ENCODE assay signal across 16 cellular contexts in the genomic region with DNA sequence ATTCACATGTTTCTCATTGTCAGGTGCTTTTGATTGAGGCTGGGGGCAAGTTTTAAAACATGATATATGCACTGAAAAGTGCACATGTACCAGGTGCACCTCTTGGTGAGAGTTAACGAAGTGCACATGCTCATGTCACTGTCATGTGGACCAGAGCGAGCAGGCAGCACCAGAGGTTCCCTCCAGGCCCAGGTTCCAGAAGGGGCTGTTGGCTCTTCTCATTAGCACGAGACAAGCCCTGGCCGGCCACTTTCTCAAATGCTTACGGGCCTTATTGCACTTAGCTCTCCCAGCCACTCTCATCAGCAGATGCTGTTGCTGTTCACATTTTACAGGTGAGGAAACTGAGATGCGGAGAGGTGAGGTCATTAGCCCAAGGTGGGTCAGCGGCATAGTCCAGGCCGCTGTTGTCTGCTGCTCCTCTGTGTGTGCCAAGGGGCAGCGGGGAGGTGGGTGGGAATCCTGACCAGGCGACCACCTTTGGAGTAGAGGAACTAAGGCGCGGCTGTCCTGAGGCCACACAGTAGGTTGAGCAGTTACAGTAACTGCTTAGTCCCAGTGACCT. TPM values are rescaled to one million over a fixed set of nuclear protein-coding genes. Genes with fewer than 3 reads are reported as not detected.
DNase-seq lines count a peak whose midpoint lies in the region; ATAC-seq lines count a peak whose summit lies in the region.
"Had no signal": no experiment of that assay in that cellular context is flagged by ENCODE, and none has a peak within 500 bp of the region (broad histone marks: within the 10 kb centered on the region; RNA-seq: fewer than 3 reads in every experiment).

No MANE protein-coding gene starts in this region.

- no peak overlapping the region for H3K4me3 Mint-ChIP-seq in activated CD4-positive, alpha-beta T cell treated with anti-CD3 and anti-CD28 coated beads, Interleukin-2, amount 10 ng/mL, durations not matched to agents 24 days and 14 days
- H3K4me3 Mint-ChIP-seq in stimulated activated naive CD8-positive, alpha-beta T cell treated with anti-CD3 and anti-CD28 coated beads, Interleukin-15, Interleukin-2, amounts not matched to agents 100 ng/mL and 50 ng/mL, for 24 hours: no peak overlapping the region
- H3K4me3 Mint-ChIP-seq: CD8-positive, alpha-beta memory T cell had no signal

- peaks cover 45% of the 10 kb centered on the region for H3K36me3 Mint-ChIP-seq in activated CD4-positive, alpha-beta T cell treated with anti-CD3 and anti-CD28 coated beads, Interleukin-2, amount 10 ng/mL, durations not matched to agents 24 days and 14 days (ENCODE audit: low read depth)
- H3K36me3 Mint-ChIP-seq in stimulated activated naive CD8-positive, alpha-beta T cell treated with anti-CD3 and anti-CD28 coated beads, Interleukin-15, Interleukin-2, amounts not matched to agents 100 ng/mL and 50 ng/mL, for 24 hours (ENCODE audit: low read depth): peaks cover 58% of the 10 kb centered on the region

- H3K9me3 Mint-ChIP-seq in activated CD4-positive, alpha-beta T cell treated with anti-CD3 and anti-CD28 coated beads, Interleukin-2, amount 10 ng/mL, durations not matched to agents 24 days and 14 days: no peaks in the 10 kb centered on the region
- H3K9me3 Mint-ChIP-seq in stimulated activated naive CD8-positive, alpha-beta T cell treated with anti-CD3 and anti-CD28 coated beads, Interleukin-15, Interleukin-2, amounts not matched to agents 100 ng/mL and 50 ng/mL, for 24 hours: no peaks in the 10 kb centered on the region
- H3K9me3 Mint-ChIP-seq: CD8-positive, alpha-beta memory T cell had no signal

- intact Hi-C loops in activated CD4-positive, alpha-beta T cell treated with anti-CD3 and anti-CD28 coated beads, Interleukin-2, amount 10 ng/mL, durations not matched to agents 24 days and 14 days (cut with micrococcal nuclease): loop anchor here (10.0 kb wide), 1 partner anchor 1246 kb away; no protein-coding TSS in a partner anchor
- intact Hi-C loops in posterior vena cava (cut with DNase I): loop anchor here (10.0 kb wide), 3 partner anchors 106 to 1246 kb away; a partner anchor contains a TSS

- no peak for ATAC-seq in stimulated activated naive CD8-positive, alpha-beta T cell treated with anti-CD3 and anti-CD28 coated beads, Interleukin-15, Interleukin-2, amounts not matched to agents 100 U/mL and 50 U/mL, for 24 hours
- ATAC-seq: K562 had no signal

- DNase-seq in activated CD4-positive, alpha-beta T cell treated with anti-CD3 and anti-CD28 coated beads, Interleukin-2, amount 10 ng/mL, durations not matched to agents 24 days and 14 days: no peak
- DNase-seq in activated CD4-positive, alpha-beta T cell treated with anti-CD3 and anti-CD28 coated beads for 48 hours: no peak
- no peak for DNase-seq in stimulated activated naive CD8-positive, alpha-beta T cell treated with anti-CD3 and anti-CD28 coated beads, Interleukin-15, Interleukin-2, amounts not matched to agents 100 U/mL and 50 U/mL, for 24 hours
- DNase-seq in posterior vena cava (ENCODE audit: low spot score): peak; percentile 52
- no peak for DNase-seq in NCI-H2107 (lab: John Stamatoyannopoulos, UW)
- DNase-seq in SW480 (ENCODE audit: low spot score): no peak
- DNase-seq in NCI-H524 treated with DMSO at 0.1 percent for 48 hours (lab: John Stamatoyannopoulos, UW): no peak
- DNase-seq: CD8-positive, alpha-beta memory T cell; GF-D8; GM23248; NCI-H1048; NCI-H226; NCI-H526 treated with DMSO at 0.1 percent for 48 hours; NK-92 treated with Interleukin-12 subunit alpha and Interleukin-12 subunit beta, amount 100 ng/mL, for 24 hours had no signal

- peak overlapping the region; percentile 65 for H3K27ac Mint-ChIP-seq in activated CD4-positive, alpha-beta T cell treated with anti-CD3 and anti-CD28 coated beads, Interleukin-2, amount 10 ng/mL, durations not matched to agents 24 days and 14 days
- H3K27ac Mint-ChIP-seq in stimulated activated naive CD8-positive, alpha-beta T cell treated with anti-CD3 and anti-CD28 coated beads, Interleukin-15, Interleukin-2, amounts not matched to agents 100 ng/mL and 50 ng/mL, for 24 hours: peak overlapping the region; percentile 47

- H3K27me3 Mint-ChIP-seq in activated CD4-positive, alpha-beta T cell treated with anti-CD3 and anti-CD28 coated beads, Interleukin-2, amount 10 ng/mL, durations not matched to agents 24 days and 14 days: no peaks in the 10 kb centered on the region
- H3K27me3 Mint-ChIP-seq in stimulated activated naive CD8-positive, alpha-beta T cell treated with anti-CD3 and anti-CD28 coated beads, Interleukin-15, Interleukin-2, amounts not matched to agents 100 ng/mL and 50 ng/mL, for 24 hours: no peaks in the 10 kb centered on the region
- H3K27me3 Mint-ChIP-seq: CD8-positive, alpha-beta memory T cell had no signal

- H3K4me1 Mint-ChIP-seq in activated CD4-positive, alpha-beta T cell treated with anti-CD3 and anti-CD28 coated beads, Interleukin-2, amount 10 ng/mL, durations not matched to agents 24 days and 14 days: peaks cover 28% of the 10 kb centered on the region
- peaks cover 35% of the 10 kb centered on the region for H3K4me1 Mint-ChIP-seq in stimulated activated naive CD8-positive, alpha-beta T cell treated with anti-CD3 and anti-CD28 coated beads, Interleukin-15, Interleukin-2, amounts not matched to agents 100 ng/mL and 50 ng/mL, for 24 hours (ENCODE audit: low read depth)

RNA-seq across cellular contexts. Expression of a gene that starts 27.4 kb away (rescaled TPM):
- 38.8 and 43.4 TPM in 2 replicates for total RNA-seq in activated CD4-positive, alpha-beta T cell treated with anti-CD3 and anti-CD28 coated beads, Interleukin-2, amount 10 ng/mL, durations not matched to agents 24 days and 14 days
- total RNA-seq in posterior vena cava: 10 to 100 TPM; 20.8 to 24.3 TPM
